ENCODE assay signal across 29 cellular contexts in genomic region chr18:35942661-35943060, GRCh38.
"Had no signal": no experiment of that assay in that cellular context is flagged by ENCODE, and none has a peak within 500 bp of the region (broad histone marks: within the 10 kb centered on the region; RNA-seq: fewer than 3 reads in every experiment).

No MANE protein-coding gene starts in this region.

- H3K36me3 Mint-ChIP-seq: activated CD4-positive, alpha-beta memory T cell treated with anti-CD3 and anti-CD28 coated beads for 36 hours; activated CD8-positive, alpha-beta memory T cell treated with anti-CD3 and anti-CD28 coated beads, Interleukin-2, amount 10 ng/mL, durations not matched to agents 7 days and 5 days; activated naive CD8-positive, alpha-beta T cell had no signal

- H3K36me3 ChIP-seq: brain microvascular endothelial cell, gastroesophageal sphincter had no signal

- DNase-seq: activated CD4-positive, alpha-beta memory T cell treated with anti-CD3 and anti-CD28 coated beads for 36 hours; activated CD4-positive, alpha-beta T cell treated with anti-CD3 and anti-CD28 coated beads for 1 hour; activated CD4-positive, alpha-beta T cell treated with anti-CD3 and anti-CD28 coated beads for 48 hours; activated CD8-positive, alpha-beta memory T cell treated with anti-CD3 and anti-CD28 coated beads, Interleukin-2, amount 10 ng/mL, durations not matched to agents 7 days and 5 days; activated CD8-positive, alpha-beta memory T cell treated with anti-CD3 and anti-CD28 coated beads, Interleukin-2, amount 50 U/mL, for 4 hours; activated CD8-positive, alpha-beta T cell treated with anti-CD3 and anti-CD28 coated beads, Interleukin-2, amount 10 ng/mL, durations not matched to agents 7 days and 5 days; activated gamma-delta T cell treated with Interleukin-2 at 50 U/mL for 16 hours; activated naive CD4-positive, alpha-beta T cell treated with anti-CD3 and anti-CD28 coated beads, Interleukin-2, amount 50 U/mL, for 16 hours; activated naive CD4-positive, alpha-beta T cell treated with Interleukin-2 at 50 U/mL for 16 hours; activated T-cell treated with anti-CD3 and anti-CD28 coated beads, Interleukin-2, amount 50 U/mL, for 1 hour; activated T-cell treated with anti-CD3 and anti-CD28 coated beads, Interleukin-2, amount 50 U/mL, for 48 hours; amniotic stem cell; anterior cingulate cortex; brain microvascular endothelial cell; dorsolateral prefrontal cortex; effector memory CD4-positive, alpha-beta T cell; endodermal cell; foreskin melanocyte; head of caudate nucleus; T-helper 2 cell had no signal

- ATAC-seq: activated CD8-positive, alpha-beta memory T cell treated with anti-CD3 and anti-CD28 coated beads, Interleukin-2, amount 10 ng/mL, durations not matched to agents 7 days and 5 days; activated CD8-positive, alpha-beta T cell treated with anti-CD3 and anti-CD28 coated beads, Interleukin-2, amount 10 ng/mL, durations not matched to agents 7 days and 5 days; esophagus mucosa; gastroesophageal sphincter; WTC11 had no signal

- H3K4me1 Mint-ChIP-seq: activated CD8-positive, alpha-beta memory T cell treated with anti-CD3 and anti-CD28 coated beads, Interleukin-2, amount 10 ng/mL, durations not matched to agents 7 days and 5 days; central memory CD8-positive, alpha-beta T cell had no signal

- H3K4me3 ChIP-seq: coronary artery, dorsolateral prefrontal cortex, gastroesophageal sphincter had no signal

- H3K27me3 ChIP-seq: brain microvascular endothelial cell, dorsolateral prefrontal cortex, gastroesophageal sphincter had no signal

- H3K9me3 ChIP-seq: gastroesophageal sphincter had no signal

- H3K4me3 Mint-ChIP-seq: activated CD4-positive, alpha-beta memory T cell treated with anti-CD3 and anti-CD28 coated beads for 36 hours; activated CD8-positive, alpha-beta memory T cell treated with anti-CD3 and anti-CD28 coated beads, Interleukin-2, amount 10 ng/mL, durations not matched to agents 7 days and 5 days; activated CD8-positive, alpha-beta T cell treated with anti-CD3 and anti-CD28 coated beads, Interleukin-2, amount 10 ng/mL, durations not matched to agents 7 days and 5 days; activated naive CD8-positive, alpha-beta T cell; activated T-helper 1 cell treated with anti-CD3 and anti-CD28 coated beads, Interleukin-12 subunit alpha, Interleukin-12 subunit beta, Interleukin-2, Interleukin-4 antibody, amounts not matched to agents 30 ng/mL and 10 ng/mL and 1 ng/mL, durations not matched to agents 14 hours and 24 hours and 36 hours; central memory CD8-positive, alpha-beta T cell; dendritic cell treated with granulocyte-macrophage colony-stimulating factor and Interleukin-4, amounts not matched to agents 40 ng/mL and 50 ng/mL, for 4 days; endodermal cell; WTC11 had no signal

- H3K27ac ChIP-seq: brain microvascular endothelial cell, coronary artery, dorsolateral prefrontal cortex, gastroesophageal sphincter had no signal

- H3K9me3 Mint-ChIP-seq: activated CD4-positive, alpha-beta memory T cell treated with anti-CD3 and anti-CD28 coated beads for 36 hours; activated T-helper 1 cell treated with anti-CD3 and anti-CD28 coated beads, Interleukin-12 subunit alpha, Interleukin-12 subunit beta, Interleukin-2, Interleukin-4 antibody, amounts not matched to agents 30 ng/mL and 10 ng/mL and 1 ng/mL, durations not matched to agents 14 hours and 24 hours and 36 hours; activated T-helper 2 cell treated with anti-CD3 and anti-CD28 coated beads, Interferon-gamma antibody, Interleukin-2, Interleukin-4, amounts not matched to agents 10 μg/mL and 5 μg/mL and 100 μg/mL, durations not matched to agents 14 hours and 24 hours and 36 hours; central memory CD8-positive, alpha-beta T cell; dendritic cell treated with granulocyte-macrophage colony-stimulating factor and Interleukin-4, amounts not matched to agents 40 ng/mL and 50 ng/mL, for 4 days; WTC11 had no signal

- H3K27ac Mint-ChIP-seq: activated CD4-positive, alpha-beta memory T cell treated with anti-CD3 and anti-CD28 coated beads for 36 hours; activated CD8-positive, alpha-beta memory T cell treated with anti-CD3 and anti-CD28 coated beads, Interleukin-2, amount 10 ng/mL, durations not matched to agents 7 days and 5 days; activated CD8-positive, alpha-beta T cell treated with anti-CD3 and anti-CD28 coated beads, Interleukin-2, amount 10 ng/mL, durations not matched to agents 7 days and 5 days; activated naive CD8-positive, alpha-beta T cell; activated T-helper 1 cell treated with anti-CD3 and anti-CD28 coated beads, Interleukin-12 subunit alpha, Interleukin-12 subunit beta, Interleukin-2, Interleukin-4 antibody, amounts not matched to agents 30 ng/mL and 10 ng/mL and 1 ng/mL, durations not matched to agents 14 hours and 24 hours and 36 hours; activated T-helper 2 cell treated with anti-CD3 and anti-CD28 coated beads, Interferon-gamma antibody, Interleukin-2, Interleukin-4, amounts not matched to agents 10 μg/mL and 5 μg/mL and 100 μg/mL, durations not matched to agents 14 hours and 24 hours and 36 hours; dendritic cell treated with granulocyte-macrophage colony-stimulating factor and Interleukin-4, amounts not matched to agents 40 ng/mL and 50 ng/mL, for 4 days had no signal
